Comparison of ENCODE assay signal across 1 cellular context in the genomic region with DNA sequence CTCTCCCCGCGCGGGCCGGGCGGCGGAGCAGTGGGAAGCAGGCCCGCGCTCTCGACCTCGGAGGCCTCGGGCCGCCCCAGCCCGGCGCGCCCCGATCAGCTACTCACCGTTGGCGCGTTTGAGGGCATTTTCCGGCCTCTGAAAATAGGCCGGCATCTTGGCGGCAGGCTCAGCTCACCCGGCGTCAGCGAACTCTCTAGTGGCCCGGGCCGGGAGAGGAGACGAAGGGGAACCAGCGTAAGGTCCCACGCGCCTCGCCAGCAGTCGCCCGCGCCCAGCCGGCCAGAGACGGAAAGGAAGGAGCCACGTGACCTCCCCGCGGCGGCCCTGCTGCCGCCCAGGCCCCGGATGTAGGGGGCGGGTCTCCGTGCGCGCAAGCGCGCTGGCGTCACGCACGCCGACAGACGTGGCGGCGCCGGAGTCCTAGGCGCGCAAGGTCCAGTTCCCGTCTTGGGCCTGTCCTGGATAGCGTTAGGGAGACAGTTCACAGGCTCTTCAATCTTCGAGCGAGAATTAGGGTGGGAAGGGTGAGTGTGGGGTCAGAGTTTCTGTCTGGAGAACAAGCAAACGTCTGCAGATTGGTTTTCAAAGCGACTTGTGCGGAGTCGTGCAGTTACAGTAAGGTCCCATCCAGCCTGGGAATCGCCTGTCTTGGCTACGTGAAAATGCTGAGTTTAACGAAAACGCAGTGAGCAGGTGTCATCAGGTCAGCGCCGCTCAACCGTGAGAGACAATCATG.
TF ChIP-seq lines count a peak whose summit lies in the region.

A gene with protein sequence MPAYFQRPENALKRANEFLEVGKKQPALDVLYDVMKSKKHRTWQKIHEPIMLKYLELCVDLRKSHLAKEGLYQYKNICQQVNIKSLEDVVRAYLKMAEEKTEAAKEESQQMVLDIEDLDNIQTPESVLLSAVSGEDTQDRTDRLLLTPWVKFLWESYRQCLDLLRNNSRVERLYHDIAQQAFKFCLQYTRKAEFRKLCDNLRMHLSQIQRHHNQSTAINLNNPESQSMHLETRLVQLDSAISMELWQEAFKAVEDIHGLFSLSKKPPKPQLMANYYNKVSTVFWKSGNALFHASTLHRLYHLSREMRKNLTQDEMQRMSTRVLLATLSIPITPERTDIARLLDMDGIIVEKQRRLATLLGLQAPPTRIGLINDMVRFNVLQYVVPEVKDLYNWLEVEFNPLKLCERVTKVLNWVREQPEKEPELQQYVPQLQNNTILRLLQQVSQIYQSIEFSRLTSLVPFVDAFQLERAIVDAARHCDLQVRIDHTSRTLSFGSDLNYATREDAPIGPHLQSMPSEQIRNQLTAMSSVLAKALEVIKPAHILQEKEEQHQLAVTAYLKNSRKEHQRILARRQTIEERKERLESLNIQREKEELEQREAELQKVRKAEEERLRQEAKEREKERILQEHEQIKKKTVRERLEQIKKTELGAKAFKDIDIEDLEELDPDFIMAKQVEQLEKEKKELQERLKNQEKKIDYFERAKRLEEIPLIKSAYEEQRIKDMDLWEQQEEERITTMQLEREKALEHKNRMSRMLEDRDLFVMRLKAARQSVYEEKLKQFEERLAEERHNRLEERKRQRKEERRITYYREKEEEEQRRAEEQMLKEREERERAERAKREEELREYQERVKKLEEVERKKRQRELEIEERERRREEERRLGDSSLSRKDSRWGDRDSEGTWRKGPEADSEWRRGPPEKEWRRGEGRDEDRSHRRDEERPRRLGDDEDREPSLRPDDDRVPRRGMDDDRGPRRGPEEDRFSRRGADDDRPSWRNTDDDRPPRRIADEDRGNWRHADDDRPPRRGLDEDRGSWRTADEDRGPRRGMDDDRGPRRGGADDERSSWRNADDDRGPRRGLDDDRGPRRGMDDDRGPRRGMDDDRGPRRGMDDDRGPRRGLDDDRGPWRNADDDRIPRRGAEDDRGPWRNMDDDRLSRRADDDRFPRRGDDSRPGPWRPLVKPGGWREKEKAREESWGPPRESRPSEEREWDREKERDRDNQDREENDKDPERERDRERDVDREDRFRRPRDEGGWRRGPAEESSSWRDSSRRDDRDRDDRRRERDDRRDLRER (N-terminal part only) (minus strand): TSS at position 297 of the 739 bp plus-strand sequence. CDS start 141 bp downstream, at position 156.

TF ChIP-seq in HepG2, 621 proteins besides CTCF, POLR2A, EP300 and RAD21 (continued from another document and continues in another):
- TF ChIP-seq, protein P1, sequence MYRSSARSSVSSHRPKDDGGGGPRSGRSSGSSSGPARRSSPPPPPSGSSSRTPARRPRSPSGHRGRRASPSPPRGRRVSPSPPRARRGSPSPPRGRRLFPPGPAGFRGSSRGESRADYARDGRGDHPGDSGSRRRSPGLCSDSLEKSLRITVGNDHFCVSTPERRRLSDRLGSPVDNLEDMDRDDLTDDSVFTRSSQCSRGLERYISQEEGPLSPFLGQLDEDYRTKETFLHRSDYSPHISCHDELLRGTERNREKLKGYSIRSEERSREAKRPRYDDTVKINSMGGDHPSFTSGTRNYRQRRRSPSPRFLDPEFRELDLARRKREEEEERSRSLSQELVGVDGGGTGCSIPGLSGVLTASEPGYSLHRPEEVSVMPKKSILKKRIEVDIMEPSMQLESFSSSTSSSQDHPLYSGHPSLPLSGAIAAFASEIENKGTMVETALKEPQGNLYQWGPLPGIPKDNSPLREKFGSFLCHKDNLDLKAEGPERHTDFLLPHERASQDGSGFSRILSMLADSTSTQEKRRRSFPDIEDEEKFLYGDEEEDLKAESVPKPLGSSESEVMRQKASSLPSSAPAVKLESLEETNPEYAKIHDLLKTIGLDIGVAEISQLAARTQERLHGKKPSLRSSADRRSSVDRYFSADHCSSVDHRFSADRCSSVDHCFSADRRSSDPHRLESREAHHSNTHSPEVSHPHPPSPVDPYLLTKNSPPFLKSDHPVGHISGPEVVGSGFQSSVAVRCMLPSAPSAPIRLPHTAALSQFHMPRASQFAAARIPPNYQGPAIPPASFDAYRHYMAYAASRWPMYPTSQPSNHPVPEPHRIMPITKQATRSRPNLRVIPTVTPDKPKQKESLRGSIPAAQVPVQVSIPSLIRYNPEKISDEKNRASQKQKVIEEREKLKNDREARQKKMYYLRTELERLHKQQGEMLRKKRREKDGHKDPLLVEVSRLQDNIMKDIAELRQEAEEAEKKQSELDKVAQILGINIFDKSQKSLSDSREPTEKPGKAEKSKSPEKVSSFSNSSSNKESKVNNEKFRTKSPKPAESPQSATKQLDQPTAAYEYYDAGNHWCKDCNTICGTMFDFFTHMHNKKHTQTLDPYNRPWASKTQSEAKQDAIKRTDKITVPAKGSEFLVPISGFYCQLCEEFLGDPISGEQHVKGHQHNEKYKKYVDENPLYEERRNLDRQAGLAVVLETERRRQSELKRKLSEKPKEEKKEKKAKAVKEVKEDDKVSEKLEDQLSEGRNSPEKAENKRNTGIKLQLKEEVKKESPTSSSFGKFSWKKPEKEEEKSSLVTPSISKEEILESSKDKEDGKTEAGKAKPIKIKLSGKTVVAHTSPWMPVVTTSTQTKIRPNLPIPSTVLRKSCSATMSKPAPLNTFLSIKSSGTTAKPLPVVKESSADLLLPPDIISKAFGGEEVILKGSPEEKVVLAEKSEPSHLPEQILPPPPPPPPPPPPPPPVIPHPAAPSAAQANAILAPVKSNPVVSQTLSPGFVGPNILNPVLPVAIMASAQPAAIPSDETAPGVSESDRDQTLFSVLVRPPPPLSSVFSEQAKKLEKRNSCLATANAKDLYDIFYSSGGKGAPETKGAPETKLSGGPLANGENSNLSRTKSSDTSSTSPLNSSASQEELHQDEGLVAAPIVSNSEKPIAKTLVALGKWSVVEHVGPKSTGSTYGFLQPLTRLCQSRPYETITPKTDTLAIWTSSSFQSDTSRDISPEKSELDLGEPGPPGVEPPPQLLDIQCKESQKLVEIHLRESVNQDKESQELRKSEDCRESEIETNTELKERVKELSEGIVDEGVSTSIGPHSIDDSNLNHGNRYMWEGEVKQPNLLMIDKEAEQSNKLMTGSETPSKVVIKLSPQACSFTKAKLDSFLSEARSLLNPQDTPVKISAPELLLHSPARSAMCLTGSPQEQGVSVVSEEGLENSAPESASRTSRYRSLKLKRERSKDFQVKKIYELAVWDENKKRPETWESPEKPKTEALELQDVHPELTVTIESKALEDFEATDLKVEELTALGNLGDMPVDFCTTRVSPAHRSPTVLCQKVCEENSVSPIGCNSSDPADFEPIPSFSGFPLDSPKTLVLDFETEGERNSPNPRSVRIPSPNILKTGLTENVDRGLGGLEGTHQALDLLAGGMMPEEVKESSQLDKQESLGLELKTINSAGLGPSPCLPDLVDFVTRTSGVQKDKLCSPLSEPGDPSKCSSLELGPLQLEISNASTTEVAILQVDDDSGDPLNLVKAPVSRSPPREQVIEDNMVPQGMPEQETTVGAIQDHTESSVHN (CRISPR knock-in tag; IDR thresholded peaks at IDR 0.05), result no peak
- no peak for TF ChIP-seq ZMAT5 (CRISPR knock-in tag; IDR thresholded peaks at IDR 0.05; ENCODE audit: borderline replicate concordance, low read depth)
- no peak for TF ChIP-seq ZNF703 (CRISPR knock-in tag; IDR thresholded peaks at IDR 0.05; ENCODE audit: borderline replicate concordance)
- peak; percentile 76; the same call in 1 of the 2 replicates for TF ChIP-seq FOXC1 (CRISPR knock-in tag; IDR thresholded peaks at IDR 0.05; ENCODE audit: borderline replicate concordance)
- TF ChIP-seq ZNF772 (CRISPR knock-in tag; IDR thresholded peaks at IDR 0.05), result peak; percentile 91; the same call in 1 of the 2 replicates
- TF ChIP-seq SALL1 (CRISPR knock-in tag; IDR thresholded peaks at IDR 0.05), result peak; percentile 64
- TF ChIP-seq CHD2 (IDR thresholded peaks at IDR 0.05; ENCODE audit: low read depth, low read length), result peak; percentile 40; the same call in 1 of the 2 replicates
- peak; percentile 76; the same call in 1 of the 2 replicates for TF ChIP-seq ZMAT3 (CRISPR knock-in tag; conservative IDR thresholded peaks at IDR 0.05)
- peak; percentile 99 for TF ChIP-seq TAF1 (CRISPR knock-in tag; IDR thresholded peaks at IDR 0.05)
- TF ChIP-seq IRF9 (CRISPR knock-in tag; IDR thresholded peaks at IDR 0.05; ENCODE audit: borderline replicate concordance), result no peak
- TF ChIP-seq DNMT1 (CRISPR knock-in tag; IDR thresholded peaks at IDR 0.05), result no peak
- TF ChIP-seq CEBPB (IDR thresholded peaks at IDR 0.05; ENCODE audit: borderline replicate concordance, low read depth, low read length), result no peak
- TF ChIP-seq SNRNP70 (IDR thresholded peaks at IDR 0.05; ENCODE audit: low read depth, low read length), result no peak
- TF ChIP-seq AKAP8 (CRISPR knock-in tag; IDR thresholded peaks at IDR 0.05), result no peak
- no peak for TF ChIP-seq ZNF234 (CRISPR knock-in tag; conservative IDR thresholded peaks at IDR 0.05)
- TF ChIP-seq NFATC3 (CRISPR knock-in tag; IDR thresholded peaks at IDR 0.05), result no peak
- TF ChIP-seq SMYD3 (CRISPR knock-in tag; IDR thresholded peaks at IDR 0.05), result no peak
- 0 out of 2 replicates have a peak, but pooled peaks have one; percentile 53 for TF ChIP-seq ZFP36L2 (CRISPR knock-in tag; IDR thresholded peaks at IDR 0.05)
- TF ChIP-seq ZKSCAN1 (IDR thresholded peaks at IDR 0.05; ENCODE audit: low read length), result no peak
- TF ChIP-seq PHF20 (CRISPR knock-in tag; IDR thresholded peaks at IDR 0.05), result peak; percentile 69; the same call in 1 of the 2 replicates
- no peak for TF ChIP-seq SUZ12 (IDR thresholded peaks at IDR 0.05; ENCODE audit: low read depth, low read length)
- TF ChIP-seq, protein P2, sequence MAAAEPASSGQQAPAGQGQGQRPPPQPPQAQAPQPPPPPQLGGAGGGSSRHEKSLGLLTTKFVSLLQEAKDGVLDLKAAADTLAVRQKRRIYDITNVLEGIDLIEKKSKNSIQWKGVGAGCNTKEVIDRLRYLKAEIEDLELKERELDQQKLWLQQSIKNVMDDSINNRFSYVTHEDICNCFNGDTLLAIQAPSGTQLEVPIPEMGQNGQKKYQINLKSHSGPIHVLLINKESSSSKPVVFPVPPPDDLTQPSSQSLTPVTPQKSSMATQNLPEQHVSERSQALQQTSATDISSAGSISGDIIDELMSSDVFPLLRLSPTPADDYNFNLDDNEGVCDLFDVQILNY (CRISPR knock-in tag; conservative IDR thresholded peaks at IDR 0.05), result peak; percentile 56; the same call in 1 of the 2 replicates
- no peak for TF ChIP-seq HMG20A (CRISPR knock-in tag; IDR thresholded peaks at IDR 0.05; ENCODE audit: borderline replicate concordance)
- peak; percentile 52; the same call in 1 of the 2 replicates for TF ChIP-seq ETV6 (CRISPR knock-in tag; conservative IDR thresholded peaks at IDR 0.05)
- peak; percentile 89 for TF ChIP-seq ZNF747 (CRISPR knock-in tag; IDR thresholded peaks at IDR 0.05; ENCODE audit: borderline replicate concordance)
- TF ChIP-seq ZNF30 (CRISPR knock-in tag; IDR thresholded peaks at IDR 0.05), result peak; percentile 47; the same call in 1 of the 2 replicates
- peak; percentile 37; the same call in 1 of the 2 replicates for TF ChIP-seq ZNF552 (CRISPR knock-in tag; IDR thresholded peaks at IDR 0.05; ENCODE audit: borderline replicate concordance)
- peak; percentile 96 for TF ChIP-seq TFE3 (CRISPR knock-in tag; IDR thresholded peaks at IDR 0.05)
- TF ChIP-seq ZBTB8A (CRISPR knock-in tag; IDR thresholded peaks at IDR 0.05; ENCODE audit: borderline replicate concordance, low read depth), result no peak
- no peak for TF ChIP-seq KDM6A (CRISPR knock-in tag; IDR thresholded peaks at IDR 0.05; ENCODE audit: low read depth)
- TF ChIP-seq ZNF44 (CRISPR knock-in tag; IDR thresholded peaks at IDR 0.05), result peak; percentile 61
- 0 out of 2 replicates have a peak, but pooled peaks have one; percentile 35 for TF ChIP-seq RARA (CRISPR knock-in tag; IDR thresholded peaks at IDR 0.05)
- TF ChIP-seq DZIP1 (CRISPR knock-in tag; IDR thresholded peaks at IDR 0.05), result 0 out of 2 replicates have a peak, but pooled peaks have one; percentile 11
